Comparison of ENCODE assay signal across 1 cellular context in genomic region chr15:40265355-40265754, GRCh38.
TF ChIP-seq lines count a peak whose summit lies in the region.

No MANE protein-coding gene starts in this region.

TF ChIP-seq in HEK293, 187 proteins besides CTCF, POLR2A, EP300 and RAD21 (continued from another document):
- peak; percentile 16; the same call in 1 of the 2 replicates for TF ChIP-seq ZBTB6 (tag by site-specific recombination; IDR thresholded peaks at IDR 0.05)
- TF ChIP-seq PRDM10 (tag by site-specific recombination; IDR thresholded peaks at IDR 0.05): peak; percentile 85
- TF ChIP-seq ZNF629 (tag by site-specific recombination; IDR thresholded peaks at IDR 0.05): no peak
- no peak for TF ChIP-seq ZNF16 (tag by site-specific recombination; IDR thresholded peaks at IDR 0.05; ENCODE audit: low read depth)
- TF ChIP-seq GLIS2 (tag by site-specific recombination; IDR thresholded peaks at IDR 0.05): no peak
- TF ChIP-seq ZNF211 (tag by site-specific recombination; IDR thresholded peaks at IDR 0.05; ENCODE audit: low read depth): no peak
- TF ChIP-seq KLF1 (tag by site-specific recombination; IDR thresholded peaks at IDR 0.05): peak; percentile 62
- TF ChIP-seq ZNF362 (tag by site-specific recombination; IDR thresholded peaks at IDR 0.05): no peak
- no peak for TF ChIP-seq YY2 (tag by site-specific recombination; IDR thresholded peaks at IDR 0.05)
- peak; percentile 44; the same call in 1 of the 2 replicates for TF ChIP-seq KLF9 (tag by site-specific recombination; IDR thresholded peaks at IDR 0.05; ENCODE audit: low read depth)
- no peak for TF ChIP-seq ZEB2 (tag by site-specific recombination; IDR thresholded peaks at IDR 0.05)
- TF ChIP-seq ZNF18 (tag by site-specific recombination; IDR thresholded peaks at IDR 0.05): no peak
- no peak for TF ChIP-seq ZSCAN4 (tag by site-specific recombination; IDR thresholded peaks at IDR 0.05)
- TF ChIP-seq HOXD13 (CRISPR knock-in tag; IDR thresholded peaks at IDR 0.05; ENCODE audit: borderline replicate concordance): no peak
- TF ChIP-seq ZNF621 (tag by site-specific recombination; IDR thresholded peaks at IDR 0.05): no peak
TF ChIP-seq in HEK293: peak in this region for 4.
